Comparison of ENCODE assay signal across 24 cellular contexts in the genomic region with DNA sequence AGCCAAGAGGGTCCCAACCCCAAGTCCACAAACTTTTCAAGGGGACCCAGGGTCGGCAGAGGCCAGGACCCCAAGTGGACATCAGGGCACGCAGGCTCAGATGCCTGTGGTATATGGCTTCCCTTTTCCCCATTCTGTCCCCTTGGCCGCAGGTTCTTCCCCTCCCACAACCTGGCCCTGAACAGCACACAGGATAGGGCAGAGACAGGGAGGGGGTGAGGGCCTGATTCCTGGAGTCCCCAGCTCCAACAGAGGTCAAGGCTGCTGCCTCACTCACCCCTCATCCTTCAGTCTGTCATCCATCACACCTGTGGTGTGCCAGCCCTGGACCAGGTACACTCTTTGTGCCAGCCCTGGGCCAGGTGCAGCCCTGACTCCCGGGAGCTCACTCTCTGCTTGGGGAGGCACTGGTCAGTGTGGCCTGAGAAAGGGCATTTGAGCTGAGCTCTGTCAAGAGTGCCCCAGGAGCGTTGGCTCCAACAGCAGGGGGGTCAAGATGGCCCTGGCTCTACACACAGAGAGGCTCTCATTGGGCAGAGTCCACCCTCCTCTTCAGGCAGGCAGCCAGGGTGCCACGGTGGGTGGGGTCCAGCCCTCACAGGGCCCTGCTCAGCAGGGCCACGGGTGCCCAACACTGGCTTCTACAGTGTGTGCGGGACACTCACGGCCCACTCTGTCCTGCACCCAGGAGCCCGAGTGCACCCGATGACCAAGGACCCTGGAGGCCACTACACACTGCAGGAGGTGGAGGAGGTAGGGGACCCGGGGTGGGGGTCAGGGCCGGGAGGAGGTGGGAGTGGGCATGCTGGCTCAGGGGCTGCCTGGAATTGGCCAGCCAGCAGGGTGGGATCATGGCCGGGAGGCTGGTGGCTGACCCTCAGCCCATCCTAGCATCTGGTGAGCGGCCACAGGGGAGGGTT. TPM values are rescaled to one million over a fixed set of nuclear protein-coding genes. Genes with fewer than 3 reads are reported as not detected.
"Had no signal": no experiment of that assay in that cellular context is flagged by ENCODE, and none has a peak within 500 bp of the region (broad histone marks: within the 10 kb centered on the region; RNA-seq: fewer than 3 reads in every experiment).

No MANE protein-coding gene starts in this region.

- H3K4me3 Mint-ChIP-seq: natural killer cell treated with Interleukin-12 subunit alpha and Interleukin-12 subunit beta and Interleukin-15 and Interleukin-18, amount 100 ng/mL, for 72 hours; neural progenitor cell had no signal

- DNase-seq: cortex of kidney; effector CD8-positive, alpha-beta T cell; foreskin melanocyte; kidney glomerular epithelial cell; mesenchymal stem cell; midbrain; occipital lobe; stimulated activated CD4-positive, alpha-beta T cell treated with anti-CD3 and anti-CD28 coated beads, Interleukin-12 subunit alpha, Interleukin-12 subunit beta, amount 100 ng/mL, for 4 hours; stimulated activated naive CD8-positive, alpha-beta T cell treated with anti-CD3 and anti-CD28 coated beads, Interleukin-15, Interleukin-2, amounts not matched to agents 100 U/mL and 50 U/mL, for 24 hours; upper lobe of right lung had no signal

- H3K36me3 ChIP-seq: neural progenitor cell, prostate gland, tibial artery, upper lobe of right lung, vagina had no signal

- H3K27ac ChIP-seq: dorsolateral prefrontal cortex, hepatocyte, neural progenitor cell, parathyroid adenoma, prostate gland, skin epidermis, tibial artery, upper lobe of right lung, vagina had no signal

- H3K4me1 ChIP-seq: neural progenitor cell, parathyroid adenoma, prostate gland, tibial artery, upper lobe of right lung, vagina had no signal

- H3K4me3 ChIP-seq: dorsolateral prefrontal cortex, hepatocyte, lung, neural progenitor cell, prostate gland, skin epidermis, tibial artery, upper lobe of right lung, vagina had no signal

- H3K9me3 ChIP-seq: prostate gland, tibial artery, upper lobe of right lung, vagina had no signal

- H3K36me3 Mint-ChIP-seq: natural killer cell treated with Interleukin-12 subunit alpha and Interleukin-12 subunit beta and Interleukin-15 and Interleukin-18, amount 100 ng/mL, for 72 hours; neural progenitor cell had no signal

- H3K27ac Mint-ChIP-seq: natural killer cell treated with Interleukin-12 subunit alpha and Interleukin-12 subunit beta and Interleukin-15 and Interleukin-18, amount 100 ng/mL, for 72 hours; neural progenitor cell had no signal

- H3K9me3 Mint-ChIP-seq: natural killer cell treated with Interleukin-12 subunit alpha and Interleukin-12 subunit beta and Interleukin-15 and Interleukin-18, amount 100 ng/mL, for 72 hours; neural progenitor cell had no signal

- ATAC-seq: natural killer cell treated with Interleukin-12 subunit alpha and Interleukin-12 subunit beta and Interleukin-15 and Interleukin-18, amount 100 ng/mL, for 72 hours; sciatic nerve; upper lobe of right lung had no signal

- H3K27me3 ChIP-seq: hepatocyte, neural progenitor cell, upper lobe of right lung, vagina had no signal

RNA-seq across cellular contexts. Expression of gene AGXT, which starts 1.6 kb away (rescaled TPM):
- total RNA-seq: natural killer cell treated with Interleukin-12 subunit alpha and Interleukin-12 subunit beta and Interleukin-15 and Interleukin-18, amount 100 ng/mL, for 72 hours; occipital lobe; prostate gland; renal cortical epithelial cell; sciatic nerve; temporal lobe; upper lobe of right lung; vagina had no signal
- polyA plus RNA-seq: esophagus had no signal

RNA-seq across cellular contexts. Expression of gene MAB21L4, which starts 25.7 kb away (rescaled TPM):
- total RNA-seq: natural killer cell treated with Interleukin-12 subunit alpha and Interleukin-12 subunit beta and Interleukin-15 and Interleukin-18, amount 100 ng/mL, for 72 hours; occipital lobe; sciatic nerve; temporal lobe had no signal

RNA-seq across cellular contexts. Expression of gene CROCC2, which starts 35.9 kb away (rescaled TPM):
- total RNA-seq: natural killer cell treated with Interleukin-12 subunit alpha and Interleukin-12 subunit beta and Interleukin-15 and Interleukin-18, amount 100 ng/mL, for 72 hours; temporal lobe had no signal
